In the genomic region with DNA sequence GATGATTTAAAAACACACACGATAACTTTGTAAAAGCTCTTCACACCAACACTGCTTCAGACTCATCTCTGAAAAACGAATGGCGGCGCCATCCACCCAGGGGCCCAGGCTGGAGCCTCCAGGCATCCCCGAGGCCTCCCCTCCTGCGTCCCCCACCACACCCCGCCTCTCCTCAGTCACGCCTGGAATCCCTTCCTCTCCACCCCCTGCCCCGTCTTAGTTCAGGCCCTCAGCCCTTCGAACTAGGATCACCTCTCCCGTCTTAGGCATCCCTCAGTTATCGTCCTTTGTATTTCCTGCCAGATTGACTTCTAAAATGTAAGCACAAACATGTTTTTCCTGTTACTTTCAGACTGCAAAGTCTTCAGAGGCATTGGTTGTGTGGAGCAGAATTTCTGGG, we compare ENCODE assay signal across 1 cellular context.
TF ChIP-seq lines count a peak whose summit lies in the region.

No MANE protein-coding gene starts in this region.

TF ChIP-seq in GM23338, 12 proteins besides CTCF, POLR2A, EP300 and RAD21 (continued from another document):
- TF ChIP-seq, protein P1, sequence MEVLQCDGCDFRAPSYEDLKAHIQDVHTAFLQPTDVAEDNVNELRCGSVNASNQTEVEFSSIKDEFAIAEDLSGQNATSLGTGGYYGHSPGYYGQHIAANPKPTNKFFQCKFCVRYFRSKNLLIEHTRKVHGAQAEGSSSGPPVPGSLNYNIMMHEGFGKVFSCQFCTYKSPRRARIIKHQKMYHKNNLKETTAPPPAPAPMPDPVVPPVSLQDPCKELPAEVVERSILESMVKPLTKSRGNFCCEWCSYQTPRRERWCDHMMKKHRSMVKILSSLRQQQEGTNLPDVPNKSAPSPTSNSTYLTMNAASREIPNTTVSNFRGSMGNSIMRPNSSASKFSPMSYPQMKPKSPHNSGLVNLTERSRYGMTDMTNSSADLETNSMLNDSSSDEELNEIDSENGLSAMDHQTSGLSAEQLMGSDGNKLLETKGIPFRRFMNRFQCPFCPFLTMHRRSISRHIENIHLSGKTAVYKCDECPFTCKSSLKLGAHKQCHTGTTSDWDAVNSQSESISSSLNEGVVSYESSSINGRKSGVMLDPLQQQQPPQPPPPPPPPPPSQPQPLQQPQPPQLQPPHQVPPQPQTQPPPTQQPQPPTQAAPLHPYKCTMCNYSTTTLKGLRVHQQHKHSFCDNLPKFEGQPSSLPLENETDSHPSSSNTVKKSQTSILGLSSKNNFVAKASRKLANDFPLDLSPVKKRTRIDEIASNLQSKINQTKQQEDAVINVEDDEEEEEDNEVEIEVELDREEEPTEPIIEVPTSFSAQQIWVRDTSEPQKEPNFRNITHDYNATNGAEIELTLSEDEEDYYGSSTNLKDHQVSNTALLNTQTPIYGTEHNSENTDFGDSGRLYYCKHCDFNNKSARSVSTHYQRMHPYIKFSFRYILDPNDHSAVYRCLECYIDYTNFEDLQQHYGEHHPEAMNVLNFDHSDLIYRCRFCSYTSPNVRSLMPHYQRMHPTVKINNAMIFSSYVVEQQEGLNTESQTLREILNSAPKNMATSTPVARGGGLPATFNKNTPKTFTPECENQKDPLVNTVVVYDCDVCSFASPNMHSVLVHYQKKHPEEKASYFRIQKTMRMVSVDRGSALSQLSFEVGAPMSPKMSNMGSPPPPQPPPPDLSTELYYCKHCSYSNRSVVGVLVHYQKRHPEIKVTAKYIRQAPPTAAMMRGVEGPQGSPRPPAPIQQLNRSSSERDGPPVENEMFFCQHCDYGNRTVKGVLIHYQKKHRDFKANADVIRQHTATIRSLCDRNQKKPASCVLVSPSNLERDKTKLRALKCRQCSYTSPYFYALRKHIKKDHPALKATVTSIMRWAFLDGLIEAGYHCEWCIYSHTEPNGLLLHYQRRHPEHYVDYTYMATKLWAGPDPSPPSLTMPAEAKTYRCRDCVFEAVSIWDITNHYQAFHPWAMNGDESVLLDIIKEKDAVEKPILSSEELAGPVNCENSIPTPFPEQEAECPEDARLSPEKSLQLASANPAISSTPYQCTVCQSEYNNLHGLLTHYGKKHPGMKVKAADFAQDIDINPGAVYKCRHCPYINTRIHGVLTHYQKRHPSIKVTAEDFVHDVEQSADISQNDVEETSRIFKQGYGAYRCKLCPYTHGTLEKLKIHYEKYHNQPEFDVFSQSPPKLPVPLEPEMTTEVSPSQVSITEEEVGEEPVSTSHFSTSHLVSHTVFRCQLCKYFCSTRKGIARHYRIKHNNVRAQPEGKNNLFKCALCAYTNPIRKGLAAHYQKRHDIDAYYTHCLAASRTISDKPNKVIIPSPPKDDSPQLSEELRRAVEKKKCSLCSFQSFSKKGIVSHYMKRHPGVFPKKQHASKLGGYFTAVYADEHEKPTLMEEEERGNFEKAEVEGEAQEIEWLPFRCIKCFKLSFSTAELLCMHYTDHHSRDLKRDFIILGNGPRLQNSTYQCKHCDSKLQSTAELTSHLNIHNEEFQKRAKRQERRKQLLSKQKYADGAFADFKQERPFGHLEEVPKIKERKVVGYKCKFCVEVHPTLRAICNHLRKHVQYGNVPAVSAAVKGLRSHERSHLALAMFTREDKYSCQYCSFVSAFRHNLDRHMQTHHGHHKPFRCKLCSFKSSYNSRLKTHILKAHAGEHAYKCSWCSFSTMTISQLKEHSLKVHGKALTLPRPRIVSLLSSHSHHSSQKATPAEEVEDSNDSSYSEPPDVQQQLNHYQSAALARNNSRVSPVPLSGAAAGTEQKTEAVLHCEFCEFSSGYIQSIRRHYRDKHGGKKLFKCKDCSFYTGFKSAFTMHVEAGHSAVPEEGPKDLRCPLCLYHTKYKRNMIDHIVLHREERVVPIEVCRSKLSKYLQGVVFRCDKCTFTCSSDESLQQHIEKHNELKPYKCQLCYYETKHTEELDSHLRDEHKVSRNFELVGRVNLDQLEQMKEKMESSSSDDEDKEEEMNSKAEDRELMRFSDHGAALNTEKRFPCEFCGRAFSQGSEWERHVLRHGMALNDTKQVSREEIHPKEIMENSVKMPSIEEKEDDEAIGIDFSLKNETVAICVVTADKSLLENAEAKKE (CRISPR knock-in tag; IDR thresholded peaks at IDR 0.05), result no peak
- TF ChIP-seq EZH2 (IDR thresholded peaks at IDR 0.05; ENCODE audit: low read depth, unreplicated experiment) (no peak), JUNB (IDR thresholded peaks at IDR 0.05; ENCODE audit: unreplicated experiment) (no peak), NANOG (IDR thresholded peaks at IDR 0.05; ENCODE audit: borderline replicate concordance) (no peak), CREB1 (CRISPR knock-in tag; IDR thresholded peaks at IDR 0.05; ENCODE audit: low read depth) (no peak), ZNF331 (CRISPR knock-in tag; IDR thresholded peaks at IDR 0.05; ENCODE audit: low read depth) (no peak), ZNF114 (CRISPR knock-in tag; IDR thresholded peaks at IDR 0.05) (no peak)
- TF ChIP-seq, protein P2, sequence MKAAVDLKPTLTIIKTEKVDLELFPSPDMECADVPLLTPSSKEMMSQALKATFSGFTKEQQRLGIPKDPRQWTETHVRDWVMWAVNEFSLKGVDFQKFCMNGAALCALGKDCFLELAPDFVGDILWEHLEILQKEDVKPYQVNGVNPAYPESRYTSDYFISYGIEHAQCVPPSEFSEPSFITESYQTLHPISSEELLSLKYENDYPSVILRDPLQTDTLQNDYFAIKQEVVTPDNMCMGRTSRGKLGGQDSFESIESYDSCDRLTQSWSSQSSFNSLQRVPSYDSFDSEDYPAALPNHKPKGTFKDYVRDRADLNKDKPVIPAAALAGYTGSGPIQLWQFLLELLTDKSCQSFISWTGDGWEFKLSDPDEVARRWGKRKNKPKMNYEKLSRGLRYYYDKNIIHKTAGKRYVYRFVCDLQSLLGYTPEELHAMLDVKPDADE (IDR thresholded peaks at IDR 0.05), result no peak
